In genomic region chr10:109678857-109679256, GRCh38 we compare ENCODE assay signal across 6 cellular contexts.
"Had no signal": no experiment of that assay in that cellular context is flagged by ENCODE, and none has a peak within 500 bp of the region (broad histone marks: within the 10 kb centered on the region; RNA-seq: fewer than 3 reads in every experiment).

No MANE protein-coding gene starts in this region.

- DNase-seq: GM23248, GOT3, H7, HCEC 1CT, IMR-90, KBM-7 had no signal

- H3K4me3 ChIP-seq: GM23248 had no signal
